Comparison of ENCODE assay signal across 8 cellular contexts in the genomic region with DNA sequence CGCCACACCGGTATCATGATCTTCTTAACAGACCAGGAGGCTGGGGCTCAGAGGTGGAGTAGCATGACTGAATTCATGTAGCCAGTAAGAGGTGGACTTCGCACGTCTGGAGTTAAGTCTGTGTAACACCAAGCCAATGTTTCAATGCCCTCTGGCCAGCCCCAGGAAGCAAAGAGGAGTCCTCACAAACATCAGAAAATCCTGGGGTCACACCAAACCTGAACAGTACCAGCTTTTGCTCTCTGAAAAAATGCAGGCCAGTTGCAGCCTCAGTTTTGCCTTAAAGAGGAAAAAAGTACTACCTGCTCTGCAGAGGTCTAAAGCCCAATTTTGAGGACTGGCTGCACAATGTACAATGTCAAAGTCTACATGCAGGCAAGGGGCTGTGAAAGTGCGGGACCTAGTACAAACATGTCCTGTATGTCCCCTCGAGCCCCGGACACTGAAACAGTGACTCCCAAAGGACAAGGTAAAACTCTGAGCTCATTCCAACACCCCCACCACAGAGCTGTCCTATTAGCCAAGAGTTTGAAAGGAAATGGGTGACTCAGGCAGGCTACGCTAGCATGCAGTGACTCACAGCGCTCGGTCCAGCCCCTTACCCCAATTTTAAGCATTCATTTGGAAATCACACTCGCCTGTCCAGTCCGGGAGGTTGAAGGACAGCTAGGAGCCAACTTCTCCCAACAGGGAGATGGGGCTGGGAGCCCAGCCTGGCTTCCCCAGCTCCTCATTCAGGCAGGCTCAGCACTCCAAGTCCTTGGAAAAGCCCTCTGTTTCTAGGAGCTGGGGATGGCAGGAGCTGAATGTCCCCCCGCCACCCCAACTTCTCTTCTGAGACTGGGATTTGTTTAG. TPM values are rescaled to one million over a fixed set of nuclear protein-coding genes. Genes with fewer than 3 reads are reported as not detected.
DNase-seq lines count a peak whose midpoint lies in the region; ATAC-seq and TF ChIP-seq lines count a peak whose summit lies in the region.

No MANE protein-coding gene starts in this region.

- WGBS in H9 (ENCODE audit: extremely low coverage, insufficient read length, low lambda C conversion rate), result no CpG with 5 or more reads among the region's 13 CpGs
- 39% methylated on average over 13 of the region's 13 CpGs for WGBS in right cardiac atrium

- peaks cover 3% of the 10 kb centered on the region; the same call in 1 of the 2 replicates for H3K79me2 ChIP-seq in H9 (ENCODE audit: insufficient read depth, low read length)

- no peaks in the 10 kb centered on the region for H3K9me3 ChIP-seq in H9 (ENCODE audit: control insufficient read depth, low read depth, low read length)
- H3K9me3 ChIP-seq in right cardiac atrium (ENCODE audit: control insufficient read depth, low read length), result no peaks in the 10 kb centered on the region
- H3K9me3 ChIP-seq in skeletal muscle tissue (ENCODE audit: control insufficient read depth in 3 of 3, low read length in 3 of 3), result no peaks in the 10 kb centered on the region

- no peak overlapping the region for H2BK20ac ChIP-seq in H9 (ENCODE audit: low read depth, low read length, poor library complexity, severe bottlenecking)

- H2AK5ac ChIP-seq in H9 (ENCODE audit: insufficient read length, low read length), result no peak overlapping the region

- H3K9ac ChIP-seq in H9 (ENCODE audit: extremely low read depth, insufficient read length, low read length) (no peak overlapping the region), skeletal muscle tissue (ENCODE audit: low read depth in 1 of 3, low read length in 3 of 3) (peak overlapping the region; percentile 74 to 98 (median 97))

- H3K27ac ChIP-seq in H9 (ENCODE audit: insufficient read length, low read depth, low read length), result no peak overlapping the region
- peak overlapping the region; percentile 98 for H3K27ac ChIP-seq in right cardiac atrium (ENCODE audit: low read length)
- H3K27ac ChIP-seq in skeletal muscle tissue (ENCODE audit: low read depth, low read length), result peak overlapping the region; percentile 96

- H3K9me3 Mint-ChIP-seq in H9, result no peaks in the 10 kb centered on the region
- no peaks in the 10 kb centered on the region for H3K9me3 Mint-ChIP-seq in stimulated activated memory B cell treated with anti-CD40 and anti-IgM and Interleukin-4, amounts not matched to agents 10 μg/mL and 1 μg/mL and 100 μg/mL, for 72 hours

- no peak overlapping the region for H3K18ac ChIP-seq in H9 (ENCODE audit: insufficient read length, low read depth, low read length)

- H3K36me3 ChIP-seq in skeletal muscle tissue (ENCODE audit: control insufficient read depth in 3 of 3, insufficient read depth in 3 of 3, low read length in 3 of 3), result peaks cover 4 to 12% (median 5%) of the 10 kb centered on the region in 3 donors

- H3K4me3 ChIP-seq in WI38 (ENCODE audit: low read depth, low read length) (peak overlapping the region; percentile 98), right cardiac atrium (ENCODE audit: low read length) (peak overlapping the region; percentile 9), skeletal muscle tissue (ENCODE audit: low read length in 3 of 3) (peak overlapping the region; percentile 49 to 87 (median 57))

- H3K4me2 ChIP-seq in H9 (ENCODE audit: insufficient read depth, insufficient read length, low read length), result no peak overlapping the region

- H2BK12ac ChIP-seq in H9 (ENCODE audit: insufficient read length, low read depth, low read length), result no peak overlapping the region

- H3K14ac ChIP-seq in H9 (ENCODE audit: insufficient read depth, low read length), result no peak overlapping the region

- peaks cover 4% of the 10 kb centered on the region; the same call in 1 of the 2 replicates for H3K27me3 Mint-ChIP-seq in H9 (ENCODE audit: low read depth)
- H3K27me3 Mint-ChIP-seq in stimulated activated memory B cell treated with anti-CD40 and anti-IgM and Interleukin-4, amounts not matched to agents 10 μg/mL and 1 μg/mL and 100 μg/mL, for 72 hours, result peaks cover 59% of the 10 kb centered on the region

- peak overlapping the region in 1 of 2 experiments; percentile 61; a peak in 3 of 5 replicates for H3K4me3 Mint-ChIP-seq in H9
- H3K4me3 Mint-ChIP-seq in stimulated activated memory B cell treated with anti-CD40 and anti-IgM and Interleukin-4, amounts not matched to agents 10 μg/mL and 1 μg/mL and 100 μg/mL, for 72 hours, result no peak overlapping the region

- H4K8ac ChIP-seq in H9 (replicated peaks; ENCODE audit: insufficient read length, low read depth, low read length), result no peak overlapping the region

- no peak overlapping the region for H4K5ac ChIP-seq in H9 (ENCODE audit: insufficient read length, low read depth, low read length)

- no peaks in the 10 kb centered on the region for H4K20me1 ChIP-seq in H9 (ENCODE audit: control insufficient read depth, insufficient read depth, insufficient read length)

- H2BK15ac ChIP-seq in H9 (ENCODE audit: low read depth, low read length), result no peak overlapping the region

- no peak overlapping the region for H2BK120ac ChIP-seq in H9 (ENCODE audit: low read depth, low read length, poor library complexity, severe bottlenecking)

- intact Hi-C loops in right cardiac atrium (cut with DNase I), result no loop called here

- no peak overlapping the region for H3K56ac ChIP-seq in H9 (ENCODE audit: insufficient read length, low read depth, low read length)

- no peak overlapping the region for H3K23ac ChIP-seq in H9 (ENCODE audit: insufficient read length, low read depth, low read length)

- peaks cover 11% of the 10 kb centered on the region for H3K23me2 ChIP-seq in H9 (ENCODE audit: insufficient read length, low read depth, low read length, poor library complexity, severe bottlenecking)

- no peak overlapping the region for H2BK5ac ChIP-seq in H9 (ENCODE audit: insufficient read length, low read length)

- no peak overlapping the region for H3T11ph ChIP-seq in H9 (ENCODE audit: low read length)

- H4K91ac ChIP-seq in H9 (ENCODE audit: insufficient read length, low read depth, low read length), result no peak overlapping the region

- no peak overlapping the region for H3K4ac ChIP-seq in H9 (ENCODE audit: low read depth, low read length)

- H3K27me3 ChIP-seq in H9 (ENCODE audit: insufficient read depth, low read length) (no peaks in the 10 kb centered on the region), right cardiac atrium (ENCODE audit: control insufficient read depth, insufficient read depth) (no peaks in the 10 kb centered on the region), skeletal muscle tissue (ENCODE audit: control insufficient read depth in 3 of 3, insufficient read depth in 3 of 3, low read length in 3 of 3) (no peaks in the 10 kb centered on the region)

- DNase-seq in 8988T (peak; percentile 72), H9 (peak; percentile 51), right cardiac atrium (peak in 2 of 3 donors; percentile 70 to 72)

- H3K4me1 ChIP-seq in H9 (ENCODE audit: insufficient read depth, low read length) (peaks cover 32% of the 10 kb centered on the region; the same call in 1 of the 2 replicates), right cardiac atrium (ENCODE audit: control insufficient read depth, insufficient read depth, low read length) (peaks cover 29% of the 10 kb centered on the region), skeletal muscle tissue (ENCODE audit: control insufficient read depth in 3 of 3, insufficient read depth in 3 of 3, low read length in 3 of 3) (peaks cover 79 to 86% (median 80%) of the 10 kb centered on the region in 3 donors)

- H2AFZ ChIP-seq in H9 (ENCODE audit: low read length), result no peak overlapping the region

- no peaks in the 10 kb centered on the region for H3K79me1 ChIP-seq in H9 (ENCODE audit: insufficient read depth, low read depth, low read length, poor library complexity, severe bottlenecking)

- ATAC-seq in right cardiac atrium (peak; percentile 27 to 67), GM18517 (IDR thresholded peaks at IDR 0.05; ENCODE audit: unreplicated experiment) (no peak), GM19351 (IDR thresholded peaks at IDR 0.05; ENCODE audit: unreplicated experiment) (no peak)
- ATAC-seq in stimulated activated memory B cell treated with anti-CD40 and anti-IgM and Interleukin-4, amounts not matched to agents 10 μg/mL and 1 μg/mL and 100 μg/mL, for 72 hours, result no peak

- H3K27ac Mint-ChIP-seq in H9, result peak overlapping the region; percentile 84 to 99 (median 98); a peak in 6 of 7 replicates
- H3K27ac Mint-ChIP-seq in stimulated activated memory B cell treated with anti-CD40 and anti-IgM and Interleukin-4, amounts not matched to agents 10 μg/mL and 1 μg/mL and 100 μg/mL, for 72 hours, result no peak overlapping the region

- peaks cover 85 to 86% of the 10 kb centered on the region in 2 experiments for H3K4me1 Mint-ChIP-seq in H9
- H3K4me1 Mint-ChIP-seq in stimulated activated memory B cell treated with anti-CD40 and anti-IgM and Interleukin-4, amounts not matched to agents 10 μg/mL and 1 μg/mL and 100 μg/mL, for 72 hours, result peaks cover 31% of the 10 kb centered on the region

- peaks cover 3 to 10% (median 3%) of the 10 kb centered on the region in 3 experiments; a peak in 4 of 7 replicates for H3K36me3 Mint-ChIP-seq in H9 (ENCODE audit: insufficient read depth in 1 of 3, low read depth in 3 of 3)
- no peaks in the 10 kb centered on the region for H3K36me3 Mint-ChIP-seq in stimulated activated memory B cell treated with anti-CD40 and anti-IgM and Interleukin-4, amounts not matched to agents 10 μg/mL and 1 μg/mL and 100 μg/mL, for 72 hours

- TF ChIP-seq CTCF in H9 (conservative IDR thresholded peaks at IDR 0.05) (no peak), WI38 (IDR thresholded peaks at IDR 0.05; ENCODE audit: low read depth, low read length) (no peak)

RNA-seq across cellular contexts. Expression of gene SDC4, which starts 4.1 kb away (rescaled TPM):
- 50.7 and 54.3 TPM in 2 replicates for total RNA-seq in H9 (2021)
- 100 to 1,000 TPM in 1 of 4 donors, 10 to 100 TPM in 3; 57.5 to 125 (median 61.2) TPM for total RNA-seq in right cardiac atrium
- 63.8 TPM for polyA plus RNA-seq in right cardiac atrium
- 4.2 TPM for total RNA-seq in skeletal muscle tissue

RNA-seq across cellular contexts. Expression of gene SYS1, which starts 18.9 kb away (rescaled TPM):
- total RNA-seq in H9 (2021) (18.6 and 21.0 TPM in 2 replicates), right cardiac atrium (10 to 100 TPM; 21.5 to 28.7 (median 25.8) TPM), skeletal muscle tissue (13.6 TPM)
- polyA plus RNA-seq in right cardiac atrium, result 17.1 TPM

RNA-seq across cellular contexts. Expression of gene TP53TG5, which starts 34.0 kb away (rescaled TPM):
- total RNA-seq in H9 (2021), result 0.59 TPM in 1 of 2 replicates, not detected in the other
- total RNA-seq in right cardiac atrium, result 1 to 10 TPM in 3 of 4 donors, under 1 TPM in 1; 0.82 to 1.5 (median 1.4) TPM
- 0.95 TPM for polyA plus RNA-seq in right cardiac atrium
- not detected for total RNA-seq in skeletal muscle tissue

RNA-seq across cellular contexts. Expression of gene MATN4, which starts 36.0 kb away (rescaled TPM):
- 0.11 TPM in 1 of 2 replicates, not detected in the other for total RNA-seq in H9 (2021)
- total RNA-seq in right cardiac atrium, result under 1 TPM in 3 of 4 donors, not detected in 1; 0.15 to 0.20 (median 0.17) TPM
- polyA plus RNA-seq in right cardiac atrium, result 0.05 TPM
- 0.52 TPM for total RNA-seq in skeletal muscle tissue

RNA-seq across cellular contexts. Expression of gene RBPJL, which starts 37.5 kb away (rescaled TPM):
- total RNA-seq in H9 (2021) (0.28 TPM in 1 of 2 replicates, not detected in the other), right cardiac atrium (not detected), skeletal muscle tissue (not detected)
- polyA plus RNA-seq in right cardiac atrium, result not detected

Comparison
In these comparisons a context has a peak if more than half of its experiments do, and no peak if none do; other contexts are left out.
1. H3K4me3 ChIP-seq: peak in every context shown above with its lines; median percentile 98 in WI38; 57 in skeletal muscle tissue; 9 in right cardiac atrium.
2. ATAC-seq: peak in right cardiac atrium (2 of 2); none in GM18517 (single experiment), stimulated activated memory B cell treated with anti-CD40 and anti-IgM and Interleukin-4, amounts not matched to agents 10 μg/mL and 1 μg/mL and 100 μg/mL, for 72 hours (single experiment) and GM19351 (single experiment).
3. Peak in every context shown above with its lines, with median percentiles within 50 percentile points of each other: DNase-seq.